In the genomic region with DNA sequence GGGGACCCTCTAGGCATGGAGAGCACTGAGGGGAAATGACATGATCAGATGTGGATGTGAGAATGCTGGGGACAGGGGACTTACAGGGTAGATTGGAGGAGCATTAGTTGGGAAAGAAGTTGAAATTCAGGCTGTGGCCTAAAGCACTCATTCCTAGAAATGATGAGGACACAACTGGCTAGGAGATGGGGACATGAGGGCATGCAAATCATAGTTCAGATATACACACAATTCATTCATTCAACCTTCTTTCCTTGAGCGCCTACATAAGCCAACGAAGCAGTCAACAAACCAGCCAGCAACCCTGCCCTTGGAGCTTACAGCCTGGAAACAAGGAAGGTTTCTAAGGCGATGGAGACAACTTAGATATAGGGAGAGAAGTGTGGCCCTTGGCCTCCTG, we compare ENCODE assay signal across 15 cellular contexts. TPM values are rescaled to one million over a fixed set of nuclear protein-coding genes. Genes with fewer than 3 reads are reported as not detected.
DNase-seq lines count a peak whose midpoint lies in the region; ATAC-seq, FAIRE-seq and TF ChIP-seq lines count a peak whose summit lies in the region.
"Had no signal": no experiment of that assay in that cellular context is flagged by ENCODE, and none has a peak within 500 bp of the region (broad histone marks: within the 10 kb centered on the region; RNA-seq: fewer than 3 reads in every experiment).

No MANE protein-coding gene starts in this region.

- H3K27me3 Mint-ChIP-seq in CD4-positive, CD25-positive, alpha-beta regulatory T cell = no peaks in the 10 kb centered on the region
- H3K27me3 Mint-ChIP-seq in stimulated activated memory B cell treated with anti-CD40 and anti-IgM and Interleukin-4, amounts not matched to agents 10 μg/mL and 1 μg/mL and 100 μg/mL, for 72 hours = no peaks in the 10 kb centered on the region

- H3K4me3 ChIP-seq in BLaER1 (no peak overlapping the region), H1 (ENCODE audit: extremely low read depth in 1 of 4, insufficient read depth in 2 of 4, low read depth in 3 of 4, low read length in 4 of 4) (no peak overlapping the region)
- H3K4me3 ChIP-seq in CD4-positive, CD25-positive, alpha-beta regulatory T cell (ENCODE audit: low read depth, low read length) = no peak overlapping the region

- no peak overlapping the region for H4K8ac ChIP-seq in H1 (ENCODE audit: extremely low read depth, insufficient read depth, low read length)

- H3K18ac ChIP-seq in H1 (ENCODE audit: extremely low read depth, low read length) = no peak overlapping the region

- H3K9ac ChIP-seq in BLaER1 (no peak overlapping the region), H1 (replicated peaks in 1 of 4; ENCODE audit: extremely low read depth in 1 of 4, low read depth in 3 of 4, low read length in 3 of 4) (no peak overlapping the region)

- H3K23me2 ChIP-seq in H1 (ENCODE audit: low read depth, low read length) = no peaks in the 10 kb centered on the region

- no peak overlapping the region for H2BK5ac ChIP-seq in H1 (ENCODE audit: low read depth, low read length)

- POLR2A ChIA-PET in H1 (lab: Charles Lee; ENCODE audit: partially characterized antibody) = no interaction called here

- CTCF ChIA-PET in H1 (lab: Charles Lee; ENCODE audit: partially characterized antibody) = interaction anchor here (0.6 to 1.6 kb wide), 5 partner anchors 14 to 651 kb away, joined by 3 to 4 read pairs (median 3); partner anchors contain the start of gene CSF2RB

- no peak overlapping the region for H3K23ac ChIP-seq in H1 (ENCODE audit: insufficient read length)

- no peak overlapping the region for H3K14ac ChIP-seq in H1 (ENCODE audit: insufficient read length)

- H2AK5ac ChIP-seq in H1 (ENCODE audit: low read depth, low read length) = 0 out of 2 replicates have a peak overlapping the region, but pooled peaks have one; percentile 13

- H3K9me3 ChIP-seq in BLaER1 (no peaks in the 10 kb centered on the region), H1 (ENCODE audit: insufficient read depth in 2 of 2, low read depth in 1 of 2, low read length in 1 of 2) (no peaks in the 10 kb centered on the region)
- H3K9me3 ChIP-seq in CD4-positive, CD25-positive, alpha-beta regulatory T cell (ENCODE audit: control insufficient read depth in 2 of 2, low read length in 2 of 2) = no peaks in the 10 kb centered on the region
- H3K9me3 ChIP-seq: BE2C had no signal

- H3K79me1 ChIP-seq in H1 (ENCODE audit: low read depth, low read length) = no peaks in the 10 kb centered on the region

- DNase-seq in CD4-positive, CD25-positive, alpha-beta regulatory T cell = no peak
- DNase-seq in H1 (ENCODE audit: low read depth in 1 of 2, low spot score in 2 of 2) = no peak
- DNase-seq in KG1 (lab: John Stamatoyannopoulos, UW) = no peak
- no peak for DNase-seq in NCI-H1105 treated with DMSO at 0.1 percent for 48 hours (lab: John Stamatoyannopoulos, UW)
- no peak for DNase-seq in NCI-H226
- DNase-seq: BE2C, Calu3, DMS 273 treated with DMSO at 0.1 percent for 48 hours, IMR-90 had no signal

- no peak for TF ChIP-seq POLR2A in H1 (IDR thresholded peaks at IDR 0.05; ENCODE audit: control extremely low read depth in 1 of 2, low read depth in 2 of 2, low read length in 2 of 2)

- no peak overlapping the region for H2BK120ac ChIP-seq in H1 (replicated peaks; ENCODE audit: low read depth, low read length)

- ATAC-seq in CD4-positive, CD25-positive, alpha-beta regulatory T cell (ENCODE audit: low read depth in 2 of 2) = no peak
- ATAC-seq in stimulated activated memory B cell treated with anti-CD40 and anti-IgM and Interleukin-4, amounts not matched to agents 10 μg/mL and 1 μg/mL and 100 μg/mL, for 72 hours = no peak

- H3K36me3 ChIP-seq in BLaER1 (peaks cover 46% of the 10 kb centered on the region), H1 (ENCODE audit: control insufficient read depth in 2 of 4, insufficient read depth in 4 of 4, low read length in 3 of 4) (no peaks in the 10 kb centered on the region)
- peaks cover 53% of the 10 kb centered on the region for H3K36me3 ChIP-seq in CD4-positive, CD25-positive, alpha-beta regulatory T cell (ENCODE audit: control insufficient read depth, insufficient read depth, low read length)
- H3K36me3 ChIP-seq: BE2C had no signal

- no peak overlapping the region for H3K56ac ChIP-seq in H1 (replicated peaks; ENCODE audit: insufficient read length, low read depth, low read length)

- H2BK20ac ChIP-seq in H1 (ENCODE audit: low read length) = no peak overlapping the region

- no peaks in the 10 kb centered on the region for H3K79me2 ChIP-seq in H1 (ENCODE audit: control insufficient read depth in 1 of 2, insufficient read depth in 2 of 2, low read length in 2 of 2)

- TF ChIP-seq EP300 in H1 (IDR thresholded peaks at IDR 0.05; ENCODE audit: borderline replicate concordance in 1 of 2, low read depth in 2 of 2, low read length in 2 of 2) = no peak

- peaks cover 16% of the 10 kb centered on the region for H3K36me3 Mint-ChIP-seq in CD4-positive, CD25-positive, alpha-beta regulatory T cell
- H3K36me3 Mint-ChIP-seq in stimulated activated memory B cell treated with anti-CD40 and anti-IgM and Interleukin-4, amounts not matched to agents 10 μg/mL and 1 μg/mL and 100 μg/mL, for 72 hours = peaks cover 91% of the 10 kb centered on the region

- H3K27me3 ChIP-seq in BLaER1 (no peaks in the 10 kb centered on the region), H1 (replicated peaks in 1 of 4; ENCODE audit: control insufficient read depth in 3 of 4, extremely low read depth in 1 of 4, insufficient read depth in 3 of 4, low read length in 3 of 4) (peaks cover 0 to 2% (median 0%) of the 10 kb centered on the region in 4 experiments; a peak in 1 of 7 replicates)
- no peaks in the 10 kb centered on the region for H3K27me3 ChIP-seq in CD4-positive, CD25-positive, alpha-beta regulatory T cell (ENCODE audit: control insufficient read depth, insufficient read depth, low read length)

- TF ChIP-seq CTCF in H1 (IDR thresholded peaks at IDR 0.05; ENCODE audit: control extremely low read depth in 1 of 3, insufficient read depth in 1 of 3, low read depth in 1 of 3, low read length in 3 of 3) = no peak

- H4K5ac ChIP-seq in H1 (ENCODE audit: insufficient read length, low read depth, low read length) = no peak overlapping the region

- 90% methylated on average over 3 of the region's 3 CpGs; no CpG with 5 or more reads in 1 of the 2 experiments for WGBS in H1 (ENCODE audit: extremely low coverage in 1 of 2, insufficient coverage in 1 of 2, insufficient read length in 1 of 2, insufficient replicate concordance in 2 of 2, low coverage in 1 of 2, low lambda C conversion rate in 2 of 2, missing lambda C conversion rate in 1 of 2), 2 experiments

- no peaks in the 10 kb centered on the region for H4K20me1 ChIP-seq in BLaER1
- no peaks in the 10 kb centered on the region for H4K20me1 ChIP-seq in H1 (replicated peaks in 1 of 2; ENCODE audit: control insufficient read depth in 1 of 2, insufficient read depth in 2 of 2, low read length in 2 of 2)

- no peak overlapping the region for H2BK15ac ChIP-seq in H1 (ENCODE audit: low read length)

- no peak overlapping the region for H4K91ac ChIP-seq in H1 (replicated peaks; ENCODE audit: insufficient read length, low read length)

- FAIRE-seq in H1 (lab: Jason Lieb, UNC) = no peak
- FAIRE-seq: A204.1, H54 had no signal

- H3K4me1 Mint-ChIP-seq in CD4-positive, CD25-positive, alpha-beta regulatory T cell = peaks cover 0 to 15% (median 7%) of the 10 kb centered on the region in 4 donors
- H3K4me1 Mint-ChIP-seq in stimulated activated memory B cell treated with anti-CD40 and anti-IgM and Interleukin-4, amounts not matched to agents 10 μg/mL and 1 μg/mL and 100 μg/mL, for 72 hours = peaks cover 57% of the 10 kb centered on the region

- H2AFZ ChIP-seq in H1 (ENCODE audit: low read length) = no peak overlapping the region

- H3K27ac ChIP-seq in BLaER1 = peak overlapping the region; percentile 85
- no peak overlapping the region for H3K27ac ChIP-seq in CD4-positive, CD25-positive, alpha-beta regulatory T cell (ENCODE audit: insufficient read depth, low read length, poor library complexity, severe bottlenecking)
- no peak overlapping the region for H3K27ac ChIP-seq in H1 (ENCODE audit: low read depth, low read length)

- peaks cover 85% of the 10 kb centered on the region for H3K4me1 ChIP-seq in BLaER1
- no peaks in the 10 kb centered on the region for H3K4me1 ChIP-seq in CD4-positive, CD25-positive, alpha-beta regulatory T cell (ENCODE audit: control insufficient read depth, insufficient read depth, low read length, poor library complexity, severe bottlenecking)
- peaks cover 0 to 2% (median 0%) of the 10 kb centered on the region in 4 experiments; a peak in 1 of 7 replicates for H3K4me1 ChIP-seq in H1 (replicated peaks in 1 of 4; ENCODE audit: control insufficient read depth in 3 of 4, insufficient read depth in 4 of 4, low read length in 3 of 4)
- H3K4me1 ChIP-seq: BE2C had no signal

- no peak for TF ChIP-seq RAD21 in H1 (IDR thresholded peaks at IDR 0.05 in 1 of 2, conservative IDR thresholded peaks at IDR 0.05 in 1 of 2; ENCODE audit: low read depth in 2 of 2, low read length in 2 of 2)

- H3K9me3 Mint-ChIP-seq in CD4-positive, CD25-positive, alpha-beta regulatory T cell = no peaks in the 10 kb centered on the region
- no peaks in the 10 kb centered on the region for H3K9me3 Mint-ChIP-seq in stimulated activated memory B cell treated with anti-CD40 and anti-IgM and Interleukin-4, amounts not matched to agents 10 μg/mL and 1 μg/mL and 100 μg/mL, for 72 hours

- H3K4me2 ChIP-seq in BLaER1 = peak overlapping the region; percentile 98
- H3K4me2 ChIP-seq in H1 (ENCODE audit: insufficient read depth in 1 of 2, low read depth in 2 of 2, low read length in 2 of 2) = no peak overlapping the region

- peak overlapping the region; percentile 50; the same call in 1 of the 2 replicates for H2BK12ac ChIP-seq in H1 (ENCODE audit: low read depth, low read length)

- H3K4me3 Mint-ChIP-seq in CD4-positive, CD25-positive, alpha-beta regulatory T cell = no peak overlapping the region
- no peak overlapping the region for H3K4me3 Mint-ChIP-seq in stimulated activated memory B cell treated with anti-CD40 and anti-IgM and Interleukin-4, amounts not matched to agents 10 μg/mL and 1 μg/mL and 100 μg/mL, for 72 hours

- peak overlapping the region in 2 of 3 donors; percentile 35 to 82 for H3K27ac Mint-ChIP-seq in CD4-positive, CD25-positive, alpha-beta regulatory T cell
- H3K27ac Mint-ChIP-seq in stimulated activated memory B cell treated with anti-CD40 and anti-IgM and Interleukin-4, amounts not matched to agents 10 μg/mL and 1 μg/mL and 100 μg/mL, for 72 hours = peak overlapping the region; percentile 73

- H3K4ac ChIP-seq in H1 (replicated peaks; ENCODE audit: insufficient read length, low read depth, low read length) = no peak overlapping the region

RNA-seq across cellular contexts. Expression of gene CSF2RB, which starts 14.2 kb away (rescaled TPM):
- total RNA-seq in CD4-positive, CD25-positive, alpha-beta regulatory T cell = 27.0 TPM
- 10 to 100 TPM in 2 of 4 donors, 1 to 10 TPM in 2; 5.7 to 10.6 (median 8.8) TPM for polyA plus RNA-seq in CD4-positive, CD25-positive, alpha-beta regulatory T cell
- total RNA-seq in H1 (2021; fragmentation: NEBNext Ultra II Directional; extraction: Animal tissue kit (Norgen Biotek cat#: 25700)) = not detected in 2 replicates
- 0.02 TPM in 1 of 2 replicates, not detected in the other for polyA plus RNA-seq in H1 (2011; rRNA removed)
- not detected for polyA plus RNA-seq in H1 (2011; cell fraction: cytosol; rRNA removed)
- 0.14 TPM for polyA plus RNA-seq in H1 (2011; cell fraction: nucleus; rRNA removed)
- not detected in 4 replicates for polyA plus RNA-seq in H1 (2012, experiment 1 of 2)
- not detected for polyA plus RNA-seq in H1 (2012, experiment 2 of 2)
- polyA plus RNA-seq in H1 (2013, experiment 1 of 2) = 0.02 TPM
- not detected for polyA plus RNA-seq in H1 (2013, experiment 2 of 2)
- not detected in 2 replicates for polyA minus RNA-seq in H1 (2011; rRNA and poly(A)+ RNA removed)
- polyA minus RNA-seq in H1 (2011; cell fraction: cytosol; rRNA and poly(A)+ RNA removed) = not detected
- not detected for polyA minus RNA-seq in H1 (2011; cell fraction: nucleus; rRNA and poly(A)+ RNA removed)
- total RNA-seq: Calu3, Daoy, HT-29, IMR-90 had no signal
- polyA plus RNA-seq: IMR-90 had no signal

Comparison
In these comparisons a context has a peak if more than half of its experiments do, and no peak if none do; other contexts are left out.
1. RNA of gene CSF2RB, which starts 14.2 kb away (total RNA-seq): 27.0 TPM in CD4-positive, CD25-positive, alpha-beta regulatory T cell (single experiment); not detected in H1; every median in the first group is over 10 times any median in the second.